8 cellular contexts compared by ENCODE assay signal in genomic region chr4:30719363-30720020, GRCh38.
DNase-seq lines count a peak whose midpoint lies in the region; TF ChIP-seq lines count a peak whose summit lies in the region.

No MANE protein-coding gene starts in this region.

- H3K4me3 ChIP-seq in NB4 (ENCODE audit: low read depth, low read length) (no peak overlapping the region), rectal smooth muscle tissue (ENCODE audit: low read length) (peak overlapping the region; percentile 80)

- H3K27me3 ChIP-seq in rectal smooth muscle tissue (ENCODE audit: control insufficient read depth, insufficient read depth, low read length), result no peaks in the 10 kb centered on the region

- peak overlapping the region; percentile 24 for H3K9ac ChIP-seq in rectal smooth muscle tissue (ENCODE audit: low read length)

- peak overlapping the region; percentile 70 for H3K27ac ChIP-seq in angular gyrus (ENCODE audit: low read depth, low read length)
- H3K27ac ChIP-seq in rectal smooth muscle tissue (ENCODE audit: low read depth, low read length), result peak overlapping the region; percentile 76

- DNase-seq in NCI-H2081 (lab: John Stamatoyannopoulos, UW) (peak; percentile 42 to 64), NCI-H2081 treated with DMSO at 0.1 percent for 48 hours (lab: John Stamatoyannopoulos, UW) (no peak), NB4 (ENCODE audit: low read depth) (peak; percentile 40), hepatic stellate cell (ENCODE audit: low spot score) (peak; percentile 78), epidermal melanocyte (ENCODE audit: insufficient read length, low spot score) (no peak)
- DNase-seq in effector CD4-positive, alpha-beta T cell, result no peak

- no peaks in the 10 kb centered on the region for H3K4me1 ChIP-seq in rectal smooth muscle tissue (ENCODE audit: control insufficient read depth, insufficient read depth, low read length)

- H3K36me3 ChIP-seq in rectal smooth muscle tissue (ENCODE audit: control insufficient read depth, insufficient read depth, low read length), result no peaks in the 10 kb centered on the region

- no peak for TF ChIP-seq POLR2A in NB4 (IDR thresholded peaks at IDR 0.05; ENCODE audit: extremely low read depth, insufficient read length)

- no peak for TF ChIP-seq CTCF in NB4 (IDR thresholded peaks at IDR 0.05; ENCODE audit: low read depth, low read length)

Comparison
In these comparisons a context has a peak if more than half of its experiments do, and no peak if none do; other contexts are left out.
1. DNase-seq: peak in NCI-H2081 (2 of 2), NB4 (single experiment) and hepatic stellate cell (single experiment); none in NCI-H2081 treated with DMSO at 0.1 percent for 48 hours (single experiment), epidermal melanocyte (single experiment) and effector CD4-positive, alpha-beta T cell (single experiment).